Comparison of ENCODE assay signal across 14 cellular contexts in the genomic region with DNA sequence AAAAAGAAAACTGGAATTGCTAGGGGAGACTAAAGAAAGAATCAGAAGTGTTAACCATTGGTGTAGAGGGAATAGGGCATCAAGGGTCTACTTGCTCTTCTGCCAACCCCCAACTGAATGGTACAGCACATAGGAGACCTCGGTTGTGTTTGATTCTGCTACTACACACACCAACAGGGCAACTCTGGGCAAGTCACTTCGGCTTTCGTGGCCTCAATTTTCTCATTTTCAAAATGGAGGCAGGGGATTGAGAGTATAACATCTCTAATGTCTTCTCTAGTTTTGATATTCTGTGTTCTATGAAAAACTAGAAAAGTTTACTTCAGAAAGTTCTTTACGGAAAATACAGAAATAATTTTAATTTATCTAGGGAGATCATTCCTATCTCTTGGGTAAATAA.
DNase-seq lines count a peak whose midpoint lies in the region; ATAC-seq, FAIRE-seq and TF ChIP-seq lines count a peak whose summit lies in the region.
"Had no signal": no experiment of that assay in that cellular context is flagged by ENCODE, and none has a peak within 500 bp of the region (broad histone marks: within the 10 kb centered on the region; RNA-seq: fewer than 3 reads in every experiment).

No MANE protein-coding gene starts in this region.

- H3K9me3 Mint-ChIP-seq in natural killer cell treated with Interleukin-12 subunit alpha and Interleukin-12 subunit beta and Interleukin-15 and Interleukin-18, amount 100 ng/mL, for 72 hours: no peaks in the 10 kb centered on the region
- no peaks in the 10 kb centered on the region for H3K9me3 Mint-ChIP-seq in natural killer cell
- H3K9me3 Mint-ChIP-seq in stimulated activated naive CD8-positive, alpha-beta T cell treated with anti-CD3 and anti-CD28 coated beads, Interleukin-15, amount 100 ng/mL, for 72 hours: no peaks in the 10 kb centered on the region
- H3K9me3 Mint-ChIP-seq: activated CD4-positive, alpha-beta T cell treated with anti-CD3 and anti-CD28 coated beads, Interleukin-2, amount 10 ng/mL, durations not matched to agents 7 days and 5 days; activated T-helper 1 cell treated with anti-CD3 and anti-CD28 coated beads, Interleukin-12 subunit alpha, Interleukin-12 subunit beta, Interleukin-2, Interleukin-4 antibody, amounts not matched to agents 30 ng/mL and 10 ng/mL and 1 ng/mL, durations not matched to agents 14 hours and 24 hours and 36 hours had no signal

- H3K36me3 ChIP-seq in rectal smooth muscle tissue (ENCODE audit: control insufficient read depth, insufficient read depth, low read length): no peaks in the 10 kb centered on the region
- H3K36me3 ChIP-seq: MG63 had no signal

- H3K27me3 ChIP-seq in foreskin keratinocyte (no peaks in the 10 kb centered on the region), rectal smooth muscle tissue (ENCODE audit: control insufficient read depth, insufficient read depth, low read length) (no peaks in the 10 kb centered on the region)
- H3K27me3 ChIP-seq: MG63 had no signal

- H3K27me3 Mint-ChIP-seq in natural killer cell treated with Interleukin-12 subunit alpha and Interleukin-12 subunit beta and Interleukin-15 and Interleukin-18, amount 100 ng/mL, for 72 hours: no peaks in the 10 kb centered on the region
- H3K27me3 Mint-ChIP-seq in natural killer cell (ENCODE audit: low read depth in 2 of 2): no peaks in the 10 kb centered on the region
- H3K27me3 Mint-ChIP-seq in stimulated activated naive CD8-positive, alpha-beta T cell treated with anti-CD3 and anti-CD28 coated beads, Interleukin-15, amount 100 ng/mL, for 72 hours: no peaks in the 10 kb centered on the region
- H3K27me3 Mint-ChIP-seq: activated CD4-positive, alpha-beta T cell treated with anti-CD3 and anti-CD28 coated beads, Interleukin-2, amount 10 ng/mL, durations not matched to agents 7 days and 5 days had no signal

- no peak for FAIRE-seq in HTR-8/SVneo (lab: Jason Lieb, UNC)

- no peak overlapping the region for H3K4me3 ChIP-seq in rectal smooth muscle tissue (ENCODE audit: low read length)
- H3K4me3 ChIP-seq: MG63 had no signal

- peak overlapping the region; percentile 50 for H3K4me3 Mint-ChIP-seq in natural killer cell treated with Interleukin-12 subunit alpha and Interleukin-12 subunit beta and Interleukin-15 and Interleukin-18, amount 100 ng/mL, for 72 hours
- H3K4me3 Mint-ChIP-seq in natural killer cell: no peak overlapping the region
- H3K4me3 Mint-ChIP-seq in stimulated activated naive CD8-positive, alpha-beta T cell treated with anti-CD3 and anti-CD28 coated beads, Interleukin-15, amount 100 ng/mL, for 72 hours: no peak overlapping the region
- H3K4me3 Mint-ChIP-seq: activated CD4-positive, alpha-beta T cell treated with anti-CD3 and anti-CD28 coated beads, Interleukin-2, amount 10 ng/mL, durations not matched to agents 7 days and 5 days; activated T-helper 1 cell treated with anti-CD3 and anti-CD28 coated beads, Interleukin-12 subunit alpha, Interleukin-12 subunit beta, Interleukin-2, Interleukin-4 antibody, amounts not matched to agents 30 ng/mL and 10 ng/mL and 1 ng/mL, durations not matched to agents 14 hours and 24 hours and 36 hours had no signal

- peaks cover 12 to 19% of the 10 kb centered on the region in 2 donors for H3K4me1 Mint-ChIP-seq in natural killer cell treated with Interleukin-12 subunit alpha and Interleukin-12 subunit beta and Interleukin-15 and Interleukin-18, amount 100 ng/mL, for 72 hours (ENCODE audit: low read depth in 2 of 2)
- peaks cover 16 to 21% of the 10 kb centered on the region in 2 donors for H3K4me1 Mint-ChIP-seq in natural killer cell
- peaks cover 29% of the 10 kb centered on the region for H3K4me1 Mint-ChIP-seq in stimulated activated naive CD8-positive, alpha-beta T cell treated with anti-CD3 and anti-CD28 coated beads, Interleukin-15, amount 100 ng/mL, for 72 hours

- no peak for DNase-seq in natural killer cell treated with Interleukin-12 subunit alpha and Interleukin-12 subunit beta and Interleukin-15 and Interleukin-18, amount 100 ng/mL, for 72 hours (ENCODE audit: low spot score)
- DNase-seq in natural killer cell (no peak), foreskin keratinocyte (no peak), HTR-8/SVneo (ENCODE audit: insufficient read length, low spot score) (no peak), islet precursor cell (no peak), SIG-M5 treated with dmso at 0.1 percent for 504 hours (lab: John Stamatoyannopoulos, UW; ENCODE audit: unreplicated experiment) (no peak)
- no peak for DNase-seq in stimulated activated naive CD8-positive, alpha-beta T cell treated with anti-CD3 and anti-CD28 coated beads, Interleukin-15, amount 100 ng/mL, for 72 hours
- DNase-seq: activated CD4-positive, alpha-beta T cell treated with anti-CD3 and anti-CD28 coated beads, Interleukin-2, amount 10 ng/mL, durations not matched to agents 7 days and 5 days; GDM1; NCI-H774; T-helper 9 cell had no signal

- no peak overlapping the region for H3K9ac ChIP-seq in rectal smooth muscle tissue (ENCODE audit: low read length)

- peak overlapping the region; percentile 7 to 22 for H3K27ac Mint-ChIP-seq in natural killer cell treated with Interleukin-12 subunit alpha and Interleukin-12 subunit beta and Interleukin-15 and Interleukin-18, amount 100 ng/mL, for 72 hours
- H3K27ac Mint-ChIP-seq in natural killer cell: no peak overlapping the region
- peak overlapping the region in 1 of 2 donors; percentile 60 for H3K27ac Mint-ChIP-seq in stimulated activated naive CD8-positive, alpha-beta T cell treated with anti-CD3 and anti-CD28 coated beads, Interleukin-15, amount 100 ng/mL, for 72 hours
- H3K27ac Mint-ChIP-seq: activated CD4-positive, alpha-beta T cell treated with anti-CD3 and anti-CD28 coated beads, Interleukin-2, amount 10 ng/mL, durations not matched to agents 7 days and 5 days; activated T-helper 1 cell treated with anti-CD3 and anti-CD28 coated beads, Interleukin-12 subunit alpha, Interleukin-12 subunit beta, Interleukin-2, Interleukin-4 antibody, amounts not matched to agents 30 ng/mL and 10 ng/mL and 1 ng/mL, durations not matched to agents 14 hours and 24 hours and 36 hours had no signal

- intact Hi-C loops in natural killer cell (cut with micrococcal nuclease): no loop called here

- H3K4me1 ChIP-seq in foreskin keratinocyte (peaks cover 49% of the 10 kb centered on the region), rectal smooth muscle tissue (ENCODE audit: control insufficient read depth, insufficient read depth, low read length) (peaks cover 30% of the 10 kb centered on the region)

- H3K36me3 Mint-ChIP-seq in natural killer cell treated with Interleukin-12 subunit alpha and Interleukin-12 subunit beta and Interleukin-15 and Interleukin-18, amount 100 ng/mL, for 72 hours: peaks cover 8% of the 10 kb centered on the region
- H3K36me3 Mint-ChIP-seq in natural killer cell: no peaks in the 10 kb centered on the region

- TF ChIP-seq CTCF in natural killer cell (IDR thresholded peaks at IDR 0.05): no peak
- TF ChIP-seq CTCF in foreskin keratinocyte (conservative IDR thresholded peaks at IDR 0.05): no peak

- H3K27ac ChIP-seq in foreskin keratinocyte (peak overlapping the region; percentile 97), rectal smooth muscle tissue (ENCODE audit: low read depth, low read length) (peak overlapping the region; percentile 80)

- no peak for ATAC-seq in natural killer cell treated with Interleukin-12 subunit alpha and Interleukin-12 subunit beta and Interleukin-15 and Interleukin-18, amount 100 ng/mL, for 72 hours
- ATAC-seq in natural killer cell (no peak), foreskin keratinocyte (no peak)
- no peak for ATAC-seq in stimulated activated naive CD8-positive, alpha-beta T cell treated with anti-CD3 and anti-CD28 coated beads, Interleukin-15, amount 100 ng/mL, for 72 hours

Comparison
In these comparisons a context has a peak if more than half of its experiments do, and no peak if none do; other contexts are left out.
1. H3K27ac Mint-ChIP-seq: peak in natural killer cell treated with Interleukin-12 subunit alpha and Interleukin-12 subunit beta and Interleukin-15 and Interleukin-18, amount 100 ng/mL, for 72 hours (2 of 2); none in natural killer cell (0 of 2).